In the genomic region with DNA sequence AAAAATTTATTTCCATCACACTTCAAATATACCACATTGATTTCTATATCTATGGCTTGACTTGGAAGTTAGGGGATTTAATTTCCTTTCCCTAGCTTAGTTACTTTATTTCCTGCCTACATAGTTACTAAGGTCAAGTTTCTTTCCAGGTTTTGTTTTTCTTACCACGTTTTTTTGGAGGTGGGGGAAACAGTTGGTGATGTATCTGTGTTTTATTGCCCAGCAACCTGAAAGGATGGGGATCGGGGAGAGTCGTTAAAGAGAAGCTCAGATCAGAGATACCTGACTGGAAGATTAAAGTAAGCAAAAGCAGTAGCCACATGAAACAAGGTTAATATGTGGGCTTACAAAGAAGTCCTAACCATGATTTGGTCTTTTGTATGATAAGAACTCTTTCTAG, we compare ENCODE assay signal across 20 cellular contexts.
DNase-seq lines count a peak whose midpoint lies in the region; ATAC-seq, FAIRE-seq and TF ChIP-seq lines count a peak whose summit lies in the region.
"Had no signal": no experiment of that assay in that cellular context is flagged by ENCODE, and none has a peak within 500 bp of the region (broad histone marks: within the 10 kb centered on the region; RNA-seq: fewer than 3 reads in every experiment).

No MANE protein-coding gene starts in this region.

- H3K9me3 Mint-ChIP-seq in mesothelial cell of epicardium (no peaks in the 10 kb centered on the region), T-cell (no peaks in the 10 kb centered on the region)
- H3K9me3 Mint-ChIP-seq: CD4-positive, alpha-beta memory T cell; H9 had no signal

- no peaks in the 10 kb centered on the region for H3K9me3 ChIP-seq in HEK293 (ENCODE audit: control insufficient read depth, insufficient read depth, low read depth, low read length)
- H3K9me3 ChIP-seq: A549 had no signal

- H3K36me3 Mint-ChIP-seq in mesothelial cell of epicardium (no peaks in the 10 kb centered on the region), T-cell (no peaks in the 10 kb centered on the region)
- H3K36me3 Mint-ChIP-seq: CD4-positive, alpha-beta memory T cell had no signal

- TF ChIP-seq CTCF in HEK293 (tag by site-specific recombination; IDR thresholded peaks at IDR 0.05) (no peak), mesothelial cell of epicardium (IDR thresholded peaks at IDR 0.05; ENCODE audit: unreplicated experiment) (no peak)

- no peak for ATAC-seq in HG03097 (IDR thresholded peaks at IDR 0.05; ENCODE audit: low FRiP score, unreplicated experiment)
- ATAC-seq in T-cell (replicated peaks in 1 of 4), result no peak
- ATAC-seq: A549 had no signal

- H3K4me3 Mint-ChIP-seq in mesothelial cell of epicardium (no peak overlapping the region), T-cell (no peak overlapping the region)
- H3K4me3 Mint-ChIP-seq: CD4-positive, alpha-beta memory T cell; H9 had no signal

- peak overlapping the region; percentile 94 for H3K27ac Mint-ChIP-seq in mesothelial cell of epicardium
- H3K27ac Mint-ChIP-seq in T-cell, result no peak overlapping the region
- H3K27ac Mint-ChIP-seq: CD4-positive, alpha-beta memory T cell; H9 had no signal

- CTCF ChIA-PET in HEK293 (lab: Yijun Ruan, JAX) (no interaction called here), T-cell (lab: Charles Lee) (interaction anchor here in 1 of 2 donors (0.6 kb wide), 1 partner anchor 809 kb away, joined by 3 read pairs; no protein-coding TSS in a partner anchor)

- no peak overlapping the region for H3K27ac ChIP-seq in HEK293 (ENCODE audit: extremely low read depth, low read depth, low read length)
- H3K27ac ChIP-seq: 22Rv1, A549, C4-2B had no signal

- H3K4me1 ChIP-seq in HEK293 (ENCODE audit: control insufficient read depth, insufficient read depth, low read length), result no peaks in the 10 kb centered on the region
- H3K4me1 ChIP-seq: A549 had no signal

- no peaks in the 10 kb centered on the region for H3K36me3 ChIP-seq in HEK293 (ENCODE audit: control insufficient read depth in 2 of 2, insufficient read depth in 1 of 2, low read length in 2 of 2)

- peaks cover 62% of the 10 kb centered on the region for H3K4me1 Mint-ChIP-seq in mesothelial cell of epicardium
- no peaks in the 10 kb centered on the region for H3K4me1 Mint-ChIP-seq in T-cell
- H3K4me1 Mint-ChIP-seq: CD4-positive, alpha-beta memory T cell; H9 had no signal

- FAIRE-seq in islet of Langerhans (lab: Jason Lieb, UNC), result peak; percentile 38
- FAIRE-seq: A549, GM19239, H1, HTR-8/SVneo had no signal

- no peak overlapping the region for H3K4me3 ChIP-seq in HEK293 (ENCODE audit: low read depth, low read length)
- H3K4me3 ChIP-seq: A549 had no signal

- POLR2A ChIA-PET in HEK293 (lab: Yijun Ruan, JAX), result no interaction called here
- POLR2A ChIA-PET in T-cell (lab: Charles Lee), result interaction anchor here in 1 of 2 donors (0.6 kb wide), 2 partner anchors 119 to 830 kb away, joined by 3 to 4 read pairs; no protein-coding TSS in a partner anchor

- H3K27me3 Mint-ChIP-seq in mesothelial cell of epicardium (ENCODE audit: low read depth) (no peaks in the 10 kb centered on the region), T-cell (peaks cover 26 to 30% of the 10 kb centered on the region in 2 donors)

- DNase-seq in dermis blood vessel endothelial cell (peak; percentile 28), mesothelial cell of epicardium (ENCODE audit: low spot score in 2 of 2, unreplicated experiment in 2 of 2) (no peak), pons (ENCODE audit: low spot score) (no peak), T-cell (no peak)
- DNase-seq: AML-193; CD4-positive, alpha-beta memory T cell; DMS153; DMS79; GF-D8; H9; IMR-90 had no signal

TF ChIP-seq in HEK293, 187 proteins besides CTCF, POLR2A, EP300 and RAD21:
- TF ChIP-seq MZF1 (tag by site-specific recombination; IDR thresholded peaks at IDR 0.05; ENCODE audit: borderline replicate concordance) (peak; percentile 37; the same call in 1 of the 2 replicates), ZNF132 (tag by site-specific recombination; IDR thresholded peaks at IDR 0.05; ENCODE audit: borderline replicate concordance) (no peak)
